Comparison of ENCODE assay signal across 30 cellular contexts in genomic region chr7:70299447-70299807, GRCh38.
"Had no signal": no experiment of that assay in that cellular context is flagged by ENCODE, and none has a peak within 500 bp of the region (broad histone marks: within the 10 kb centered on the region; RNA-seq: fewer than 3 reads in every experiment).

No MANE protein-coding gene starts in this region.

- FAIRE-seq: endometrium, endothelial cell of umbilical vein had no signal

- H3K4me3 ChIP-seq: ascending aorta, breast epithelium, cardiac muscle cell, colonic mucosa, gastrocnemius medialis, heart left ventricle had no signal

- H3K4me3 Mint-ChIP-seq: activated CD4-positive, alpha-beta memory T cell treated with anti-CD3 and anti-CD28 coated beads for 36 hours; activated CD4-positive, alpha-beta T cell treated with anti-CD3 and anti-CD28 coated beads for 36 hours; activated CD4-positive, alpha-beta T cell treated with anti-CD3 and anti-CD28 coated beads, Interleukin-2, amount 10 ng/mL, durations not matched to agents 24 days and 14 days; activated naive CD4-positive, alpha-beta T cell treated with anti-CD3 and anti-CD28 coated beads, Interleukin-2, amount 10 ng/mL, durations not matched to agents 7 days and 5 days; activated naive CD8-positive, alpha-beta T cell treated with anti-CD3 and anti-CD28 coated beads, Interleukin-2, amount 10 ng/mL, durations not matched to agents 7 days and 5 days; activated T-cell treated with anti-CD3 and anti-CD28 coated beads, Interleukin-2, amount 50 U/mL, for 24 hours; activated T-cell treated with anti-CD3 and anti-CD28 coated beads, Interleukin-2, amount 50 U/mL, for 72 hours; brain had no signal

- H3K36me3 Mint-ChIP-seq: activated CD4-positive, alpha-beta memory T cell treated with anti-CD3 and anti-CD28 coated beads for 36 hours; activated naive CD4-positive, alpha-beta T cell treated with anti-CD3 and anti-CD28 coated beads, Interleukin-2, amount 10 ng/mL, durations not matched to agents 7 days and 5 days; activated naive CD4-positive, alpha-beta T cell treated with anti-CD3 and anti-CD28 coated beads, Interleukin-2, amount 50 U/mL, for 72 hours; activated naive CD8-positive, alpha-beta T cell treated with anti-CD3 and anti-CD28 coated beads, Interleukin-2, amount 10 ng/mL, durations not matched to agents 7 days and 5 days had no signal

- H3K4me1 ChIP-seq: ascending aorta, breast epithelium, colonic mucosa, gastrocnemius medialis, heart left ventricle had no signal

- H3K27me3 Mint-ChIP-seq: activated CD4-positive, alpha-beta memory T cell treated with anti-CD3 and anti-CD28 coated beads for 36 hours; activated CD4-positive, alpha-beta T cell treated with anti-CD3 and anti-CD28 coated beads for 36 hours; activated naive CD4-positive, alpha-beta T cell treated with anti-CD3 and anti-CD28 coated beads, Interleukin-2, amount 10 ng/mL, durations not matched to agents 7 days and 5 days; activated T-cell treated with anti-CD3 and anti-CD28 coated beads, Interleukin-2, amount 50 U/mL, for 24 hours; brain had no signal

- H3K27me3 ChIP-seq: ascending aorta, breast epithelium, cardiac muscle cell, colonic mucosa, gastrocnemius medialis, heart left ventricle had no signal

- H3K27ac ChIP-seq: ascending aorta, cardiac muscle cell, colonic mucosa, epithelial cell of prostate, gastrocnemius medialis, heart left ventricle had no signal

- H3K27ac Mint-ChIP-seq: activated CD4-positive, alpha-beta memory T cell treated with anti-CD3 and anti-CD28 coated beads for 36 hours; activated CD4-positive, alpha-beta T cell treated with anti-CD3 and anti-CD28 coated beads for 36 hours; activated CD4-positive, alpha-beta T cell treated with anti-CD3 and anti-CD28 coated beads, Interleukin-2, amount 10 ng/mL, durations not matched to agents 24 days and 14 days; activated naive CD4-positive, alpha-beta T cell treated with anti-CD3 and anti-CD28 coated beads, Interleukin-2, amount 10 ng/mL, durations not matched to agents 7 days and 5 days; activated naive CD4-positive, alpha-beta T cell treated with anti-CD3 and anti-CD28 coated beads, Interleukin-2, amount 50 U/mL, for 72 hours; activated naive CD8-positive, alpha-beta T cell treated with anti-CD3 and anti-CD28 coated beads, Interleukin-2, amount 10 ng/mL, durations not matched to agents 7 days and 5 days; activated T-cell treated with anti-CD3 and anti-CD28 coated beads, Interleukin-2, amount 50 U/mL, for 24 hours; activated T-cell treated with anti-CD3 and anti-CD28 coated beads, Interleukin-2, amount 50 U/mL, for 72 hours had no signal

- DNase-seq: activated CD4-positive, alpha-beta memory T cell treated with anti-CD3 and anti-CD28 coated beads for 36 hours; activated CD4-positive, alpha-beta T cell treated with anti-CD3 and anti-CD28 coated beads for 36 hours; activated CD4-positive, alpha-beta T cell treated with anti-CD3 and anti-CD28 coated beads, Interleukin-2, amount 10 ng/mL, durations not matched to agents 24 days and 14 days; activated CD4-positive, CD25-positive, alpha-beta regulatory T cell; activated CD4-positive, CD25-positive, alpha-beta regulatory T cell treated with anti-CD3 and anti-CD28 coated beads, Interleukin-2, amount 50 U/mL, for 72 hours; activated CD8-positive, alpha-beta memory T cell treated with anti-CD3 and anti-CD28 coated beads, Interleukin-2, amount 50 U/mL, for 48 hours; activated gamma-delta T cell; activated naive CD4-positive, alpha-beta T cell; activated naive CD4-positive, alpha-beta T cell treated with anti-CD3 and anti-CD28 coated beads, Interleukin-2, amount 10 ng/mL, durations not matched to agents 7 days and 5 days; activated naive CD8-positive, alpha-beta T cell treated with anti-CD3 and anti-CD28 coated beads, Interleukin-2, amount 10 ng/mL, durations not matched to agents 7 days and 5 days; activated T-cell treated with anti-CD3 and anti-CD28 coated beads for 4 hours; activated T-cell treated with anti-CD3 and anti-CD28 coated beads, Interleukin-2, amount 50 U/mL, for 24 hours; activated T-cell treated with anti-CD3 and anti-CD28 coated beads, Interleukin-2, amount 50 U/mL, for 72 hours; central memory CD4-positive, alpha-beta T cell; cerebellar nuclear complex; colonic mucosa; effector CD8-positive, alpha-beta T cell; foreskin fibroblast; gastrocnemius medialis; glutamatergic neuron; heart left ventricle; T-helper 2 cell had no signal

- ATAC-seq: activated CD4-positive, alpha-beta T cell treated with anti-CD3 and anti-CD28 coated beads for 36 hours; activated naive CD4-positive, alpha-beta T cell treated with anti-CD3 and anti-CD28 coated beads, Interleukin-2, amount 50 U/mL, for 72 hours; activated T-cell treated with anti-CD3 and anti-CD28 coated beads, Interleukin-2, amount 50 U/mL, for 72 hours; gastrocnemius medialis; heart left ventricle had no signal

- H3K9me3 ChIP-seq: ascending aorta, breast epithelium, colonic mucosa, gastrocnemius medialis had no signal

- H3K36me3 ChIP-seq: ascending aorta, breast epithelium, cardiac muscle cell, colonic mucosa, gastrocnemius medialis, heart left ventricle had no signal

- H3K9me3 Mint-ChIP-seq: activated naive CD4-positive, alpha-beta T cell treated with anti-CD3 and anti-CD28 coated beads, Interleukin-2, amount 10 ng/mL, durations not matched to agents 7 days and 5 days had no signal
